Comparison of ENCODE assay signal across 24 cellular contexts in genomic region chr3:95459706-95460105, GRCh38.
"Had no signal": no experiment of that assay in that cellular context is flagged by ENCODE, and none has a peak within 500 bp of the region (broad histone marks: within the 10 kb centered on the region; RNA-seq: fewer than 3 reads in every experiment).

No MANE protein-coding gene starts in this region.

- H3K36me3 ChIP-seq: ascending aorta, cardiac muscle cell, SJCRH30 had no signal

- H3K4me3 ChIP-seq: ascending aorta, cardiac muscle cell, PC-9, SJCRH30 had no signal

- H3K27me3 ChIP-seq: ascending aorta, cardiac muscle cell, SJCRH30 had no signal

- ATAC-seq: activated CD8-positive, alpha-beta T cell treated with anti-CD3 and anti-CD28 coated beads, Interleukin-2, amount 10 ng/mL, durations not matched to agents 7 days and 5 days had no signal

- H3K4me1 ChIP-seq: ascending aorta, SJCRH30 had no signal

- DNase-seq: activated CD4-positive, alpha-beta T cell treated with anti-CD3 and anti-CD28 coated beads, Interleukin-2, amount 10 ng/mL, durations not matched to agents 24 days and 14 days; activated CD4-positive, alpha-beta T cell treated with anti-CD3 and anti-CD28 coated beads, Interleukin-2, amount 50 U/mL, for 4 hours; activated CD8-positive, alpha-beta T cell treated with anti-CD3 and anti-CD28 coated beads, Interleukin-2, amount 10 ng/mL, durations not matched to agents 7 days and 5 days; activated gamma-delta T cell; activated naive CD4-positive, alpha-beta T cell treated with Interleukin-2 at 50 U/mL for 16 hours; activated naive CD8-positive, alpha-beta T cell treated with anti-CD3 and anti-CD28 coated beads, Interleukin-2, amount 10 ng/mL, durations not matched to agents 7 days and 5 days; activated T-cell treated with anti-CD3 and anti-CD28 coated beads, Interleukin-2, amount 50 U/mL, for 24 hours; Karpas-422; KBM-7; NCI-H1105; NCI-H1417 treated with DMSO at 0.1 percent for 48 hours; NCI-H1694; NCI-H1930; NCI-H2081 treated with DMSO at 0.1 percent for 48 hours; NCI-H345; NCI-H524 treated with DMSO at 0.1 percent for 48 hours; NCI-H748 treated with DMSO at 0.1 percent for 48 hours; PC-9; SHP77 had no signal

- H3K27ac ChIP-seq: ascending aorta, cardiac muscle cell, PC-9, RWPE1, SJCRH30 had no signal

- H3K9me3 ChIP-seq: ascending aorta, SJCRH30, SK-N-SH had no signal
